1 cellular context compared by ENCODE assay signal in genomic region chr12:56957229-56958052, GRCh38.
TF ChIP-seq lines count a peak whose summit lies in the region.

Gene RDH16, minus strand, starts transcription at chr12:56957608. Its CDS starts 146 bp downstream, at chr12:56957462.

TF ChIP-seq in HEK293T, 16 proteins besides CTCF, POLR2A, EP300 and RAD21 (continued from another document):
- TF ChIP-seq FOXM1 (IDR thresholded peaks at IDR 0.05; ENCODE audit: borderline replicate concordance) (no peak), ZNF384 (IDR thresholded peaks at IDR 0.05) (no peak)
